Comparison of ENCODE assay signal across 8 cellular contexts in genomic region chr14:95533822-95534221, GRCh38. TPM values are rescaled to one million over a fixed set of nuclear protein-coding genes. Genes with fewer than 3 reads are reported as not detected.
A peak's percentile ranks its signal among the peaks of the same experiment; 100 is the strongest.
DNase-seq lines count a peak whose midpoint lies in the region; ATAC-seq, FAIRE-seq and TF ChIP-seq lines count a peak whose summit lies in the region.

No MANE protein-coding gene starts in this region.

- H3K9ac ChIP-seq in endothelial cell of umbilical vein (replicated peaks; ENCODE audit: extremely low read depth, insufficient read depth, low read length), result peak overlapping the region; percentile 88

- ATAC-seq in pancreas, result no peak
- no peak for ATAC-seq in GM21737 (IDR thresholded peaks at IDR 0.05; ENCODE audit: unreplicated experiment)
- ATAC-seq in HG03025 (IDR thresholded peaks at IDR 0.05; ENCODE audit: low FRiP score, unreplicated experiment), result no peak

- peaks cover 46% of the 10 kb centered on the region for H3K4me1 ChIP-seq in PC-9 (replicated peaks; ENCODE audit: insufficient read depth)
- H3K4me1 ChIP-seq in endothelial cell of umbilical vein (ENCODE audit: control insufficient read depth, extremely low read depth, insufficient read depth, low read length), result peaks cover 52% of the 10 kb centered on the region
- peaks cover 21 to 53% (median 43%) of the 10 kb centered on the region in 3 donors for H3K4me1 ChIP-seq in pancreas

- POLR2A ChIA-PET in PC-9 (lab: Charles Lee; ENCODE audit: unreplicated experiment) (no interaction called here), endothelial cell of umbilical vein (lab: Charles Lee) (no interaction called here)

- H3K27me3 ChIP-seq in PC-9 (ENCODE audit: insufficient read depth, low read depth) (no peaks in the 10 kb centered on the region), endothelial cell of umbilical vein (ENCODE audit: control insufficient read depth in 2 of 2, insufficient read depth in 2 of 2, low read length in 2 of 2) (no peaks in the 10 kb centered on the region), pancreas (no peaks in the 10 kb centered on the region)

- dilution Hi-C loops in endothelial cell of umbilical vein (cut with MboI; ENCODE audit: extremely low pct_ligation_motif_present, low sequenced_read_pairs), result no loop called here

- peak overlapping the region; percentile 73 for H3K4me3 ChIP-seq in PC-9
- peak overlapping the region; percentile 53 to 71 (median 69) for H3K4me3 ChIP-seq in endothelial cell of umbilical vein (replicated peaks in 1 of 3; ENCODE audit: insufficient read depth in 1 of 3, low read depth in 1 of 3, low read length in 3 of 3)
- peak overlapping the region; percentile 84 to 95 (median 88) for H3K4me3 ChIP-seq in pancreas

- WGBS in pancreas, 2 donors, result 1% methylated on average over 18 of the region's 18 CpGs

- TF ChIP-seq CTCF in PC-9 (conservative IDR thresholded peaks at IDR 0.05) (no peak), endothelial cell of umbilical vein (IDR thresholded peaks at IDR 0.05; ENCODE audit: extremely low read depth in 1 of 2, insufficient read depth in 1 of 2, low read depth in 1 of 2, low read length in 2 of 2) (no peak), pancreas (IDR thresholded peaks at IDR 0.05) (no peak)

- DNase-seq in EL, result peak; percentile 26
- DNase-seq in PC-9, result no peak
- DNase-seq in endothelial cell of umbilical vein (ENCODE audit: low read depth, low spot score), result no peak
- peak in 1 of 6 donors; percentile 30 for DNase-seq in pancreas
- no peak for DNase-seq in NCI-H2171 treated with DMSO at 0.1 percent for 48 hours (lab: John Stamatoyannopoulos, UW)
- no peak for DNase-seq in stimulated activated CD4-positive, alpha-beta T cell treated with anti-CD3 and anti-CD28 coated beads, Interleukin-15, amount 100 ng/mL, for 24 hours

- peak overlapping the region; percentile 66 for H3K27ac ChIP-seq in PC-9
- peak overlapping the region; percentile 49 for H3K27ac ChIP-seq in endothelial cell of umbilical vein (ENCODE audit: insufficient read depth, low read depth, low read length)
- H3K27ac ChIP-seq in pancreas, result peak overlapping the region; percentile 70 to 89 (median 80)

- TF ChIP-seq POLR2A in endothelial cell of umbilical vein (IDR thresholded peaks at IDR 0.05; ENCODE audit: low read depth, low read length), result no peak

- H3K4me2 ChIP-seq in PC-9, result peak overlapping the region; percentile 96
- peak overlapping the region; percentile 74 for H3K4me2 ChIP-seq in endothelial cell of umbilical vein (ENCODE audit: insufficient read depth, low read length)

- peaks cover 25% of the 10 kb centered on the region for H4K20me1 ChIP-seq in PC-9 (ENCODE audit: insufficient read depth)
- H4K20me1 ChIP-seq in endothelial cell of umbilical vein (replicated peaks; ENCODE audit: control insufficient read depth, extremely low read depth, insufficient read depth, low read length), result no peaks in the 10 kb centered on the region

- H3K9me2 ChIP-seq in PC-9 (ENCODE audit: insufficient read depth), result no peaks in the 10 kb centered on the region

- H3F3A ChIP-seq in PC-9 (ENCODE audit: insufficient read depth, low read depth), result peaks cover 21% of the 10 kb centered on the region; the same call in 1 of the 2 replicates

- H3K36me3 ChIP-seq in PC-9 (ENCODE audit: low read depth) (peaks cover 12% of the 10 kb centered on the region), endothelial cell of umbilical vein (ENCODE audit: control insufficient read depth in 2 of 2, extremely low read depth in 1 of 2, insufficient read depth in 2 of 2, low read length in 2 of 2) (no peaks in the 10 kb centered on the region), pancreas (no peaks in the 10 kb centered on the region)

- peak; percentile 55 for FAIRE-seq in endothelial cell of umbilical vein (lab: Jason Lieb, UNC)
- no peak for FAIRE-seq in pancreas (lab: Jason Lieb, UNC)

- H3K79me2 ChIP-seq in PC-9 (ENCODE audit: low read depth) (peaks cover 90% of the 10 kb centered on the region), endothelial cell of umbilical vein (ENCODE audit: control insufficient read depth, insufficient read depth, low read length) (peaks cover 80% of the 10 kb centered on the region)

- H3K9me3 ChIP-seq in PC-9 (ENCODE audit: insufficient read depth, low read depth), result no peaks in the 10 kb centered on the region
- H3K9me3 ChIP-seq in endothelial cell of umbilical vein (replicated peaks; ENCODE audit: control insufficient read depth, insufficient read depth, low read length), result no peaks in the 10 kb centered on the region
- H3K9me3 ChIP-seq in pancreas, result no peaks in the 10 kb centered on the region

- BruUV-seq in PC-9 (replicated peaks; lab: Mats Ljungman, UMichigan), result TSS peak; percentile 72
- BruUV-seq in endothelial cell of umbilical vein (replicated peaks; lab: Mats Ljungman, UMichigan), result TSS peak; percentile 64

- no peak overlapping the region for H2AFZ ChIP-seq in PC-9
- H2AFZ ChIP-seq in endothelial cell of umbilical vein (ENCODE audit: low read depth, low read length), result no peak overlapping the region

- H3K9me1 ChIP-seq in endothelial cell of umbilical vein (replicated peaks; ENCODE audit: control insufficient read depth, extremely low read depth, insufficient read depth, low read length), result no peaks in the 10 kb centered on the region

- CTCF ChIA-PET in PC-9 (lab: Charles Lee) (no interaction called here), endothelial cell of umbilical vein (lab: Charles Lee) (interaction anchor here (0.7 to 4.6 kb wide), 4 partner anchors 10 to 106 kb away, joined by 3 to 33 read pairs (median 4); no protein-coding TSS in a partner anchor)

- intact Hi-C loops in PC-9 (cut with micrococcal nuclease; ENCODE audit: unreplicated experiment), result no loop called here
- intact Hi-C loops in endothelial cell of umbilical vein (cut with micrococcal nuclease), result loop anchor here (1.0 to 10.0 kb wide), 11 partner anchors 11 to 971 kb away; partner anchors contain the start of gene PAPOLA
- intact Hi-C loops in pancreas (cut with DNase I), result no loop called here

TF ChIP-seq in endothelial cell of umbilical vein, 7 proteins besides CTCF, POLR2A, EP300 and RAD21:
- TF ChIP-seq, protein P1, sequence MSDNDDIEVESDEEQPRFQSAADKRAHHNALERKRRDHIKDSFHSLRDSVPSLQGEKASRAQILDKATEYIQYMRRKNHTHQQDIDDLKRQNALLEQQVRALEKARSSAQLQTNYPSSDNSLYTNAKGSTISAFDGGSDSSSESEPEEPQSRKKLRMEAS (IDR thresholded peaks at IDR 0.05; ENCODE audit: insufficient read depth, insufficient read length), result no peak
- TF ChIP-seq JUN (IDR thresholded peaks at IDR 0.05; ENCODE audit: borderline replicate concordance, insufficient read depth, insufficient read length, low read depth) (no peak), GATA2 (IDR thresholded peaks at IDR 0.05; ENCODE audit: insufficient read depth, insufficient read length, low read depth, low read length) (no peak), POLR2AphosphoS5 (IDR thresholded peaks at IDR 0.05; ENCODE audit: insufficient read depth, low read depth, low read length) (no peak)

RNA-seq across cellular contexts. Expression of gene GLRX5, which starts 1.0 kb away (rescaled TPM):
- 19.6 and 23.2 TPM in 2 replicates for total RNA-seq in PC-9 (2021)
- total RNA-seq in endothelial cell of umbilical vein, result 50.9 and 52.0 TPM in 2 replicates
- polyA plus RNA-seq in endothelial cell of umbilical vein, result 27.1 and 42.6 TPM in 2 replicates
- 38.9 and 47.8 TPM in 2 replicates for polyA plus RNA-seq in endothelial cell of umbilical vein (2011; cell fraction: cytosol; rRNA removed)
- polyA plus RNA-seq in endothelial cell of umbilical vein (2011; cell fraction: nucleus; rRNA removed), result 13.7 and 18.6 TPM in 2 replicates
- 40.2 and 60.5 TPM in 2 replicates for polyA plus RNA-seq in endothelial cell of umbilical vein (2012)
- 12.5 and 16.9 TPM in 2 replicates for polyA minus RNA-seq in endothelial cell of umbilical vein
- 22.4 TPM for polyA minus RNA-seq in endothelial cell of umbilical vein (2011; cell fraction: cytosol; rRNA and poly(A)+ RNA removed)
- 4.7 and 9.0 TPM in 2 replicates for polyA minus RNA-seq in endothelial cell of umbilical vein (2011; cell fraction: nucleus; rRNA and poly(A)+ RNA removed)
- total RNA-seq in pancreas, result 10 to 100 TPM in 4 of 6 donors, 1 to 10 TPM in 2; 8.8 to 16.6 (median 12.8) TPM
- 10 to 100 TPM; 15.1 to 22.9 TPM for polyA plus RNA-seq in pancreas

RNA-seq across cellular contexts. Expression of gene SYNE3, which starts 17.4 kb away (rescaled TPM):
- total RNA-seq in PC-9 (2021), result 1.5 and 1.9 TPM in 2 replicates
- total RNA-seq in endothelial cell of umbilical vein, result 18.8 and 19.1 TPM in 2 replicates
- 2.6 and 3.0 TPM in 2 replicates for polyA plus RNA-seq in endothelial cell of umbilical vein
- 2.8 and 3.1 TPM in 2 replicates for polyA plus RNA-seq in endothelial cell of umbilical vein (2011; cell fraction: cytosol; rRNA removed)
- polyA plus RNA-seq in endothelial cell of umbilical vein (2011; cell fraction: nucleus; rRNA removed), result 11.8 and 12.8 TPM in 2 replicates
- 2.7 and 3.3 TPM in 2 replicates for polyA plus RNA-seq in endothelial cell of umbilical vein (2012)
- polyA minus RNA-seq in endothelial cell of umbilical vein, result 8.7 and 9.0 TPM in 2 replicates
- 0.20 TPM for polyA minus RNA-seq in endothelial cell of umbilical vein (2011; cell fraction: cytosol; rRNA and poly(A)+ RNA removed)
- 11.5 and 12.4 TPM in 2 replicates for polyA minus RNA-seq in endothelial cell of umbilical vein (2011; cell fraction: nucleus; rRNA and poly(A)+ RNA removed)
- total RNA-seq in pancreas, result 1 to 10 TPM in 5 of 6 donors, under 1 TPM in 1; 0.98 to 4.5 (median 2.5) TPM
- 1 to 10 TPM in 1 of 2 donors, under 1 TPM in 1; 0.54 to 1.5 TPM for polyA plus RNA-seq in pancreas
